In genomic region chr19:38059897-38060296, GRCh38 we compare ENCODE assay signal across 10 cellular contexts.
DNase-seq lines count a peak whose midpoint lies in the region; ATAC-seq and TF ChIP-seq lines count a peak whose summit lies in the region.
"Had no signal": no experiment of that assay in that cellular context is flagged by ENCODE, and none has a peak within 500 bp of the region (broad histone marks: within the 10 kb centered on the region; RNA-seq: fewer than 3 reads in every experiment).

No MANE protein-coding gene starts in this region.

- BruUV-seq in Caco-2 (replicated peaks; lab: Mats Ljungman, UMichigan) = no TSS peak

- H3K4me1 Mint-ChIP-seq in CD4-positive, alpha-beta T cell (ENCODE audit: low read depth) = peaks cover 13% of the 10 kb centered on the region
- H3K4me1 Mint-ChIP-seq in activated T-helper 1 cell treated with anti-CD3 and anti-CD28 coated beads, Interleukin-12 subunit alpha, Interleukin-12 subunit beta, Interleukin-2, Interleukin-4 antibody, amounts not matched to agents 30 ng/mL and 10 ng/mL and 1 ng/mL, durations not matched to agents 14 hours and 24 hours and 36 hours (ENCODE audit: low read depth) = peaks cover 19% of the 10 kb centered on the region
- peaks cover 18% of the 10 kb centered on the region for H3K4me1 Mint-ChIP-seq in Caco-2 (ENCODE audit: low read depth, unreplicated experiment)

- no peaks in the 10 kb centered on the region for H3K27me3 ChIP-seq in CD4-positive, alpha-beta T cell (ENCODE audit: control insufficient read depth, insufficient read depth, low read length)
- no peaks in the 10 kb centered on the region for H3K27me3 ChIP-seq in mucosa of rectum (ENCODE audit: control insufficient read depth in 2 of 2, insufficient read depth in 2 of 2, low read length in 2 of 2)
- H3K27me3 ChIP-seq in Caco-2 (replicated peaks; ENCODE audit: control insufficient read depth, insufficient read depth, low read length) = no peaks in the 10 kb centered on the region

- POLR2A ChIA-PET in CD4-positive, alpha-beta T cell (lab: Charles Lee) = interaction anchor here (2.2 to 3.8 kb wide), 2 partner anchors 11 to 153 kb away, joined by 9 to 23 read pairs; partner anchors contain the start of genes SIPA1L3 and WDR87
- POLR2A ChIA-PET in Caco-2 (lab: Charles Lee) = no interaction called here

- no peaks in the 10 kb centered on the region for H3K27me3 Mint-ChIP-seq in CD4-positive, alpha-beta T cell
- H3K27me3 Mint-ChIP-seq in activated T-helper 1 cell treated with anti-CD3 and anti-CD28 coated beads, Interleukin-12 subunit alpha, Interleukin-12 subunit beta, Interleukin-2, Interleukin-4 antibody, amounts not matched to agents 30 ng/mL and 10 ng/mL and 1 ng/mL, durations not matched to agents 14 hours and 24 hours and 36 hours (ENCODE audit: insufficient read depth) = no peaks in the 10 kb centered on the region
- no peaks in the 10 kb centered on the region for H3K27me3 Mint-ChIP-seq in Caco-2 (ENCODE audit: insufficient read depth, unreplicated experiment)

- no peak overlapping the region for H3K9ac ChIP-seq in mucosa of rectum (ENCODE audit: low read depth in 1 of 2, low read length in 2 of 2)

- no peak overlapping the region for H3K4me3 ChIP-seq in mucosa of rectum (ENCODE audit: low read length in 2 of 2)
- no peak overlapping the region for H3K4me3 ChIP-seq in Caco-2 (ENCODE audit: low read depth, low read length)

- H3K9me3 ChIP-seq in CD4-positive, alpha-beta T cell (ENCODE audit: control insufficient read depth, low read length) = no peaks in the 10 kb centered on the region
- no peaks in the 10 kb centered on the region for H3K9me3 ChIP-seq in KOPT-K1 (ENCODE audit: insufficient read depth, low read length, poor library complexity, severe bottlenecking)
- no peaks in the 10 kb centered on the region for H3K9me3 ChIP-seq in mucosa of rectum (ENCODE audit: control insufficient read depth in 2 of 2, low read length in 2 of 2)
- H3K9me3 ChIP-seq in Caco-2 = no peaks in the 10 kb centered on the region

- intact Hi-C loops in CD4-positive, alpha-beta T cell (cut with DNase I, micrococcal nuclease) = no loop called here
- intact Hi-C loops in activated T-helper 1 cell treated with anti-CD3 and anti-CD28 coated beads, Interleukin-12 subunit alpha, Interleukin-12 subunit beta, Interleukin-2, Interleukin-4 antibody, amounts not matched to agents 30 ng/mL and 10 ng/mL and 1 ng/mL, durations not matched to agents 14 hours and 24 hours and 36 hours (cut with micrococcal nuclease) = no loop called here
- intact Hi-C loops in Right ventricle myocardium superior (cut with DNase I) = no loop called here
- intact Hi-C loops in Caco-2 (cut with micrococcal nuclease; ENCODE audit: unreplicated experiment) = no loop called here

- H3K4me3 Mint-ChIP-seq in CD4-positive, alpha-beta T cell = no peak overlapping the region
- H3K4me3 Mint-ChIP-seq in activated T-helper 1 cell treated with anti-CD3 and anti-CD28 coated beads, Interleukin-12 subunit alpha, Interleukin-12 subunit beta, Interleukin-2, Interleukin-4 antibody, amounts not matched to agents 30 ng/mL and 10 ng/mL and 1 ng/mL, durations not matched to agents 14 hours and 24 hours and 36 hours = peak overlapping the region; percentile 30
- H3K4me3 Mint-ChIP-seq in Caco-2 (ENCODE audit: unreplicated experiment) = no peak overlapping the region

- peaks cover 3 to 6% of the 10 kb centered on the region in 2 donors for H3K4me1 ChIP-seq in mucosa of rectum (ENCODE audit: control insufficient read depth in 2 of 2, insufficient read depth in 2 of 2, low read length in 2 of 2)
- peaks cover 16% of the 10 kb centered on the region for H3K4me1 ChIP-seq in Caco-2

- CTCF ChIA-PET in CD4-positive, alpha-beta T cell (lab: Charles Lee) = interaction anchor here (0.7 kb wide), 1 partner anchor 341 kb away, joined by 3 read pairs; no protein-coding TSS in a partner anchor
- CTCF ChIA-PET in Caco-2 (lab: Charles Lee) = no interaction called here

- peak in 3 of 10 experiments; percentile 7 to 37 (median 9) for DNase-seq in CD4-positive, alpha-beta T cell
- DNase-seq in activated T-helper 1 cell treated with anti-CD3 and anti-CD28 coated beads, Interleukin-12 subunit alpha, Interleukin-12 subunit beta, Interleukin-2, Interleukin-4 antibody, amounts not matched to agents 30 ng/mL and 10 ng/mL and 1 ng/mL, durations not matched to agents 14 hours and 24 hours and 36 hours (ENCODE audit: low spot score) = peak; percentile 22
- DNase-seq in Right ventricle myocardium superior (no peak), Caco-2 (no peak)
- DNase-seq: Calu3, left cardiac atrium had no signal

- ATAC-seq in CD4-positive, alpha-beta T cell (ENCODE audit: poor library complexity) = peak; percentile 57
- ATAC-seq in Right ventricle myocardium superior (ENCODE audit: poor library complexity) = no peak
- no peak for ATAC-seq in HG03095 (IDR thresholded peaks at IDR 0.05; ENCODE audit: unreplicated experiment)
- no peak for ATAC-seq in HG02798 (IDR thresholded peaks at IDR 0.05; ENCODE audit: poor library complexity, unreplicated experiment)
- ATAC-seq: left cardiac atrium had no signal

- H3K36me3 Mint-ChIP-seq in CD4-positive, alpha-beta T cell (ENCODE audit: low read depth) = no peaks in the 10 kb centered on the region
- H3K36me3 Mint-ChIP-seq in activated T-helper 1 cell treated with anti-CD3 and anti-CD28 coated beads, Interleukin-12 subunit alpha, Interleukin-12 subunit beta, Interleukin-2, Interleukin-4 antibody, amounts not matched to agents 30 ng/mL and 10 ng/mL and 1 ng/mL, durations not matched to agents 14 hours and 24 hours and 36 hours (ENCODE audit: low read depth) = no peaks in the 10 kb centered on the region
- peaks cover 35% of the 10 kb centered on the region for H3K36me3 Mint-ChIP-seq in Caco-2 (ENCODE audit: insufficient read depth, unreplicated experiment)

- peak overlapping the region; percentile 79 for H3K27ac Mint-ChIP-seq in CD4-positive, alpha-beta T cell
- peak overlapping the region; percentile 61 for H3K27ac Mint-ChIP-seq in activated T-helper 1 cell treated with anti-CD3 and anti-CD28 coated beads, Interleukin-12 subunit alpha, Interleukin-12 subunit beta, Interleukin-2, Interleukin-4 antibody, amounts not matched to agents 30 ng/mL and 10 ng/mL and 1 ng/mL, durations not matched to agents 14 hours and 24 hours and 36 hours
- no peak overlapping the region for H3K27ac Mint-ChIP-seq in Caco-2 (ENCODE audit: unreplicated experiment)

- H3K9me3 Mint-ChIP-seq in CD4-positive, alpha-beta T cell = no peaks in the 10 kb centered on the region
- no peaks in the 10 kb centered on the region for H3K9me3 Mint-ChIP-seq in activated T-helper 1 cell treated with anti-CD3 and anti-CD28 coated beads, Interleukin-12 subunit alpha, Interleukin-12 subunit beta, Interleukin-2, Interleukin-4 antibody, amounts not matched to agents 30 ng/mL and 10 ng/mL and 1 ng/mL, durations not matched to agents 14 hours and 24 hours and 36 hours
- H3K9me3 Mint-ChIP-seq in Caco-2 (ENCODE audit: unreplicated experiment) = no peaks in the 10 kb centered on the region

- no peaks in the 10 kb centered on the region for H3K36me3 ChIP-seq in KOPT-K1 (ENCODE audit: insufficient read depth, low read length)
- H3K36me3 ChIP-seq in mucosa of rectum (ENCODE audit: control insufficient read depth in 2 of 2, insufficient read depth in 2 of 2, low read length in 2 of 2) = peaks cover 2 to 9% of the 10 kb centered on the region in 2 donors
- H3K36me3 ChIP-seq in Caco-2 (ENCODE audit: control insufficient read depth, insufficient read depth, low read length) = peaks cover 1% of the 10 kb centered on the region; the same call in 1 of the 2 replicates

- TF ChIP-seq CTCF in CD4-positive, alpha-beta T cell (IDR thresholded peaks at IDR 0.05) = no peak
- no peak for TF ChIP-seq CTCF in Caco-2 (IDR thresholded peaks at IDR 0.05; ENCODE audit: insufficient read depth in 1 of 2, low read depth in 1 of 2, low read length in 1 of 2, severe bottlenecking in 1 of 2, unreplicated experiment in 1 of 2)

- H3K27ac ChIP-seq in CD4-positive, alpha-beta T cell (ENCODE audit: low read depth, low read length) = no peak overlapping the region
- H3K27ac ChIP-seq in KOPT-K1 (ENCODE audit: low read depth, low read length, poor library complexity, severe bottlenecking) (peak overlapping the region; percentile 32), mucosa of rectum (ENCODE audit: low read depth in 2 of 2, low read length in 2 of 2) (peak overlapping the region; percentile 3 to 23)
